18 cellular contexts compared by ENCODE assay signal in the genomic region with DNA sequence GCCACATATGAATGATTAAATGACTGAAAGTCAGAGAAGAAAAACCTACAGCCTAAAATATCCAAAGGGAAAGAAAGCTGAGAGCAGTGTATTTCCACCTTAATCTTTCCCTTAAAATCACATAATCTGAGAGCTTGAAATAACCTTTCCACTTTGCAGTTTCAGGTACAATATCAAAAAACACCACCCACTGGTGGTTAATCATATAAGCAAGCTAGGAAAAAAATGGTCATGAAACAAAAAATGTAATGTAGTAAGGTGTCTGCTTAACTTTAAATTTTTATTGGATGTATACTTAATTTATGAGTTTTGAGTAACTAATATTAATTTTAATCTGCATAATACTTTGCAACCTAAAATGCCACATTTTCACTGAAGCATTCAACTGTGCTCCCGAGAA. TPM values are rescaled to one million over a fixed set of nuclear protein-coding genes. Genes with fewer than 3 reads are reported as not detected.
DNase-seq lines count a peak whose midpoint lies in the region; ATAC-seq and TF ChIP-seq lines count a peak whose summit lies in the region.
"Had no signal": no experiment of that assay in that cellular context is flagged by ENCODE, and none has a peak within 500 bp of the region (broad histone marks: within the 10 kb centered on the region; RNA-seq: fewer than 3 reads in every experiment).

No MANE protein-coding gene starts in this region.

- H3K4me3 ChIP-seq in left ventricle myocardium inferior, result no peak overlapping the region
- no peak overlapping the region for H3K4me3 ChIP-seq in upper lobe of right lung
- no peak overlapping the region for H3K4me3 ChIP-seq in right lobe of liver
- H3K4me3 ChIP-seq: stomach had no signal

- H3K4me1 Mint-ChIP-seq in WTC11 (peaks cover 74% of the 10 kb centered on the region), glutamatergic neuron (ENCODE audit: low read depth, unreplicated experiment) (peaks cover 19% of the 10 kb centered on the region)

- H3K4me3 Mint-ChIP-seq in WTC11 (no peak overlapping the region), glutamatergic neuron (ENCODE audit: unreplicated experiment) (no peak overlapping the region)
- H3K4me3 Mint-ChIP-seq: activated T-cell treated with anti-CD3 and anti-CD28 coated beads, Interleukin-2, amount 50 U/mL, for 24 hours; memory B cell; T-helper 17 cell had no signal

- no peaks in the 10 kb centered on the region for H3K9me3 ChIP-seq in left ventricle myocardium inferior (replicated peaks)
- no peaks in the 10 kb centered on the region for H3K9me3 ChIP-seq in upper lobe of right lung
- H3K9me3 ChIP-seq in right lobe of liver, result no peaks in the 10 kb centered on the region
- H3K9me3 ChIP-seq: stomach had no signal

- DNase-seq in left ventricle myocardium inferior, result no peak
- DNase-seq in cardiac septum (ENCODE audit: low spot score), result no peak
- no peak for DNase-seq in WTC11 (ENCODE audit: low spot score)
- no peak for DNase-seq in glutamatergic neuron
- DNase-seq in upper lobe of right lung, result no peak
- no peak for DNase-seq in stimulated activated CD8-positive, alpha-beta memory T cell treated with anti-CD3 and anti-CD28 coated beads, Interleukin-4, amount 100 ng/mL, for 48 hours
- DNase-seq in right lobe of liver, result no peak
- DNase-seq: activated CD4-positive, alpha-beta T cell treated with anti-CD3 and anti-CD28 coated beads for 4 hours; activated T-cell treated with anti-CD3 and anti-CD28 coated beads, Interleukin-2, amount 50 U/mL, for 24 hours; HCEC 1CT; KG1; NCI-H1694; NCI-H510A treated with DMSO at 0.1 percent for 48 hours; stomach; T-helper 17 cell had no signal

- no peaks in the 10 kb centered on the region for H3K36me3 ChIP-seq in left ventricle myocardium inferior
- no peaks in the 10 kb centered on the region for H3K36me3 ChIP-seq in upper lobe of right lung
- no peaks in the 10 kb centered on the region for H3K36me3 ChIP-seq in right lobe of liver
- H3K36me3 ChIP-seq: stomach had no signal

- H3K36me3 Mint-ChIP-seq in WTC11 (no peaks in the 10 kb centered on the region), glutamatergic neuron (ENCODE audit: unreplicated experiment) (no peaks in the 10 kb centered on the region)
- H3K36me3 Mint-ChIP-seq: memory B cell had no signal

- WGBS in right lobe of liver (ENCODE audit: insufficient coverage, low coverage, low lambda C conversion rate, missing lambda C conversion rate), result 85% methylated on average over 1 of the region's 1 CpG

- intact Hi-C loops in left ventricle myocardium inferior (cut with micrococcal nuclease), result no loop called here
- intact Hi-C loops in cardiac septum (cut with DNase I), result no loop called here
- intact Hi-C loops in upper lobe of right lung (cut with DNase I), result no loop called here
- intact Hi-C loops in right lobe of liver (cut with DNase I), result no loop called here

- ATAC-seq in WTC11 (no peak), upper lobe of right lung (no peak), HG03460 (IDR thresholded peaks at IDR 0.05; ENCODE audit: unreplicated experiment) (no peak), right lobe of liver (no peak)
- ATAC-seq: Panc1, T-helper 17 cell had no signal

- H3K4me1 ChIP-seq in left ventricle myocardium inferior, result peaks cover 50% of the 10 kb centered on the region
- H3K4me1 ChIP-seq in upper lobe of right lung, result peaks cover 17% of the 10 kb centered on the region
- H3K4me1 ChIP-seq in right lobe of liver, result no peaks in the 10 kb centered on the region

- CTCF ChIA-PET in WTC11 (lab: Charles Lee), result interaction anchor here (1.3 to 1.8 kb wide), 6 partner anchors 10 to 152 kb away, joined by 3 to 6 read pairs (median 4); no protein-coding TSS in a partner anchor

- TF ChIP-seq POLR2A in right lobe of liver (IDR thresholded peaks at IDR 0.05), result no peak

- POLR2A ChIA-PET in WTC11 (lab: Charles Lee), result no interaction called here

- H3K27me3 Mint-ChIP-seq in WTC11 (ENCODE audit: low read depth) (no peaks in the 10 kb centered on the region), glutamatergic neuron (ENCODE audit: unreplicated experiment) (peaks cover 7% of the 10 kb centered on the region)

- peak overlapping the region; percentile 52 for H3K27ac ChIP-seq in left ventricle myocardium inferior (replicated peaks)
- H3K27ac ChIP-seq in upper lobe of right lung, result peak overlapping the region; percentile 2
- H3K27ac ChIP-seq in right lobe of liver, result no peak overlapping the region
- H3K27ac ChIP-seq: stomach had no signal

- peak overlapping the region; percentile 50 for H3K27ac Mint-ChIP-seq in WTC11
- H3K27ac Mint-ChIP-seq in glutamatergic neuron (ENCODE audit: unreplicated experiment), result no peak overlapping the region
- H3K27ac Mint-ChIP-seq: activated T-cell treated with anti-CD3 and anti-CD28 coated beads, Interleukin-2, amount 50 U/mL, for 24 hours; memory B cell; T-helper 17 cell had no signal

- no peaks in the 10 kb centered on the region for H3K9me3 Mint-ChIP-seq in WTC11
- peaks cover 11% of the 10 kb centered on the region for H3K9me3 Mint-ChIP-seq in glutamatergic neuron (ENCODE audit: unreplicated experiment)
- H3K9me3 Mint-ChIP-seq: activated T-cell treated with anti-CD3 and anti-CD28 coated beads, Interleukin-2, amount 50 U/mL, for 24 hours had no signal

- TF ChIP-seq CTCF in left ventricle myocardium inferior (IDR thresholded peaks at IDR 0.05; ENCODE audit: borderline replicate concordance), result no peak
- TF ChIP-seq CTCF in WTC11 (IDR thresholded peaks at IDR 0.05), result no peak
- TF ChIP-seq CTCF in glutamatergic neuron (IDR thresholded peaks at IDR 0.05; ENCODE audit: partially characterized antibody, unreplicated experiment), result peak; percentile 12
- no peak for TF ChIP-seq CTCF in upper lobe of right lung (IDR thresholded peaks at IDR 0.05)
- no peak for TF ChIP-seq CTCF in right lobe of liver (IDR thresholded peaks at IDR 0.05)

- H3K27me3 ChIP-seq in left ventricle myocardium inferior (ENCODE audit: low read depth), result no peaks in the 10 kb centered on the region
- H3K27me3 ChIP-seq in upper lobe of right lung, result no peaks in the 10 kb centered on the region
- H3K27me3 ChIP-seq in right lobe of liver, result peaks cover 0 to 6% of the 10 kb centered on the region in 2 donors

TF ChIP-seq in WTC11, 78 proteins besides CTCF, POLR2A, EP300 and RAD21 (continues in another document):
- no peak for TF ChIP-seq TCF7 (CRISPR knock-in tag; IDR thresholded peaks at IDR 0.05; ENCODE audit: low read depth)
- TF ChIP-seq, protein P1, sequence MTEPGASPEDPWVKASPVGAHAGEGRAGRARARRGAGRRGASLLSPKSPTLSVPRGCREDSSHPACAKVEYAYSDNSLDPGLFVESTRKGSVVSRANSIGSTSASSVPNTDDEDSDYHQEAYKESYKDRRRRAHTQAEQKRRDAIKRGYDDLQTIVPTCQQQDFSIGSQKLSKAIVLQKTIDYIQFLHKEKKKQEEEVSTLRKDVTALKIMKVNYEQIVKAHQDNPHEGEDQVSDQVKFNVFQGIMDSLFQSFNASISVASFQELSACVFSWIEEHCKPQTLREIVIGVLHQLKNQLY (CRISPR knock-in tag; IDR thresholded peaks at IDR 0.05), result no peak
- TF ChIP-seq, protein P2, sequence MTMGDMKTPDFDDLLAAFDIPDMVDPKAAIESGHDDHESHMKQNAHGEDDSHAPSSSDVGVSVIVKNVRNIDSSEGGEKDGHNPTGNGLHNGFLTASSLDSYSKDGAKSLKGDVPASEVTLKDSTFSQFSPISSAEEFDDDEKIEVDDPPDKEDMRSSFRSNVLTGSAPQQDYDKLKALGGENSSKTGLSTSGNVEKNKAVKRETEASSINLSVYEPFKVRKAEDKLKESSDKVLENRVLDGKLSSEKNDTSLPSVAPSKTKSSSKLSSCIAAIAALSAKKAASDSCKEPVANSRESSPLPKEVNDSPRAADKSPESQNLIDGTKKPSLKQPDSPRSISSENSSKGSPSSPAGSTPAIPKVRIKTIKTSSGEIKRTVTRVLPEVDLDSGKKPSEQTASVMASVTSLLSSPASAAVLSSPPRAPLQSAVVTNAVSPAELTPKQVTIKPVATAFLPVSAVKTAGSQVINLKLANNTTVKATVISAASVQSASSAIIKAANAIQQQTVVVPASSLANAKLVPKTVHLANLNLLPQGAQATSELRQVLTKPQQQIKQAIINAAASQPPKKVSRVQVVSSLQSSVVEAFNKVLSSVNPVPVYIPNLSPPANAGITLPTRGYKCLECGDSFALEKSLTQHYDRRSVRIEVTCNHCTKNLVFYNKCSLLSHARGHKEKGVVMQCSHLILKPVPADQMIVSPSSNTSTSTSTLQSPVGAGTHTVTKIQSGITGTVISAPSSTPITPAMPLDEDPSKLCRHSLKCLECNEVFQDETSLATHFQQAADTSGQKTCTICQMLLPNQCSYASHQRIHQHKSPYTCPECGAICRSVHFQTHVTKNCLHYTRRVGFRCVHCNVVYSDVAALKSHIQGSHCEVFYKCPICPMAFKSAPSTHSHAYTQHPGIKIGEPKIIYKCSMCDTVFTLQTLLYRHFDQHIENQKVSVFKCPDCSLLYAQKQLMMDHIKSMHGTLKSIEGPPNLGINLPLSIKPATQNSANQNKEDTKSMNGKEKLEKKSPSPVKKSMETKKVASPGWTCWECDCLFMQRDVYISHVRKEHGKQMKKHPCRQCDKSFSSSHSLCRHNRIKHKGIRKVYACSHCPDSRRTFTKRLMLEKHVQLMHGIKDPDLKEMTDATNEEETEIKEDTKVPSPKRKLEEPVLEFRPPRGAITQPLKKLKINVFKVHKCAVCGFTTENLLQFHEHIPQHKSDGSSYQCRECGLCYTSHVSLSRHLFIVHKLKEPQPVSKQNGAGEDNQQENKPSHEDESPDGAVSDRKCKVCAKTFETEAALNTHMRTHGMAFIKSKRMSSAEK (CRISPR knock-in tag; IDR thresholded peaks at IDR 0.05; ENCODE audit: borderline replicate concordance), result no peak
- TF ChIP-seq MYBL2 (CRISPR knock-in tag; IDR thresholded peaks at IDR 0.05), result no peak
- TF ChIP-seq, protein P3, sequence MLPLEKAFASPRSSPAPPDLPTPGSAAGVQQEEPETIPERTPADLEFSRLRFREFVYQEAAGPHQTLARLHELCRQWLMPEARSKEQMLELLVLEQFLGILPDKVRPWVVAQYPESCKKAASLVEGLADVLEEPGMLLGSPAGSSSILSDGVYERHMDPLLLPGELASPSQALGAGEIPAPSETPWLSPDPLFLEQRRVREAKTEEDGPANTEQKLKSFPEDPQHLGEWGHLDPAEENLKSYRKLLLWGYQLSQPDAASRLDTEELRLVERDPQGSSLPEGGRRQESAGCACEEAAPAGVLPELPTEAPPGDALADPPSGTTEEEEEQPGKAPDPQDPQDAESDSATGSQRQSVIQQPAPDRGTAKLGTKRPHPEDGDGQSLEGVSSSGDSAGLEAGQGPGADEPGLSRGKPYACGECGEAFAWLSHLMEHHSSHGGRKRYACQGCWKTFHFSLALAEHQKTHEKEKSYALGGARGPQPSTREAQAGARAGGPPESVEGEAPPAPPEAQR (CRISPR knock-in tag; IDR thresholded peaks at IDR 0.05), result no peak
- no peak for TF ChIP-seq ZNF423 (CRISPR knock-in tag; IDR thresholded peaks at IDR 0.05)

RNA-seq across cellular contexts. Expression of a gene that starts 3.2 kb away (rescaled TPM):
- total RNA-seq in left ventricle myocardium inferior, result 12.2 TPM
- total RNA-seq in cardiac septum, result 24.3 TPM
- 31.3 to 47.0 TPM (median 32.5 TPM) in 3 replicates for total RNA-seq in WTC11 (2021)
- 16.6 TPM for total RNA-seq in glutamatergic neuron (ENCODE audit: unreplicated experiment)
- 17.0 TPM for total RNA-seq in upper lobe of right lung
- total RNA-seq in right lobe of liver, result under 1 TPM; 0.20 to 0.64 (median 0.36) TPM

Comparison
In these comparisons a context has a peak if more than half of its experiments do, and no peak if none do; other contexts are left out.
1. H3K27ac ChIP-seq: peak in left ventricle myocardium inferior (single experiment) and upper lobe of right lung (single experiment); none in right lobe of liver (0 of 3).